Comparison of ENCODE assay signal across 8 cellular contexts in the genomic region with DNA sequence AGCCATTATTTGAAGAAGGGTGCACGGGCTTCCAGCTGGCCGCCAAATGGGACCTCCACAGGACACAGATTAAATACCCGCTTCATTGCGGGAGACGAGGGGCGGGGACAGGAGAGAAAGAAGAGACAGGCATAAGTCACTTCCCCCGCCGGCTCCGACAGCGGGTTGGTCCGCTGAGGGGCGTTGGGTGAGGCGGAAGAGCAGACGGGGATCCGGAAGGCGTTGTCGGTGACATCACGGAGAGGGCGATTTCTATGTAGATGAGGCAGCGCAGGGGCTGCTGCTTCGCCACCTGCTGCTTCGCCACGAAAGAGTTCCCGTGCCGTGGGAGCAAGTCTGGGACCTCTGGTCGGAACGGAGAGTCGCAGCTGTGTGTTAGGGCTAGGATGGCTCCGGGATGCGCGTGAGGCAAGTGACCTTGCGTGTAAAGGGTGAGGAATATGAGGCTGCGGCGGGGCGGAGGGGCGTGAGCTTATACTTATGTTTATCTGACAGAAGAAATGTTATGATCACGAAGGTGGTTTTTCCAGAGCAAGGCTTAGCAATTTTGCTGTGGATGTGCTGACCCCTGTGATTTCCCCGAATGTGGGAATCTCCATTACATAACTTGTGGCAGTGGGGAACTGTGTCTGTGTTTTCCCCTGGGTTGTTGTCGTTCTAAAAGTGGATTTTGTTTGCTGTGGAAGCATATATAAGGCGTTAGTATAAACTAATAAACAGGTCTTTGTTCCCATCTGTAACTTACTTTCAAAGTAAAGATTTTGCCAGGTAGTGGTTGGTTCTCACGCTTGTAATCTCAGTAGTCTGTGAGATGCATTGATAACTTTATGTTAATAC. TPM values are rescaled to one million over a fixed set of nuclear protein-coding genes. Genes with fewer than 3 reads are reported as not detected.
DNase-seq lines count a peak whose midpoint lies in the region; ATAC-seq and TF ChIP-seq lines count a peak whose summit lies in the region.
"Not testable (repeated sequence)": the region's sequence is repeated elsewhere in the genome, so short reads cannot be mapped to it uniquely, and the experiment has no call there.

No MANE protein-coding gene starts in this region.

- H3K4me3 Mint-ChIP-seq in chondrocyte (ENCODE audit: unreplicated experiment): peak overlapping the region; percentile 93

- not testable (repeated sequence) for H3K36me3 Mint-ChIP-seq in chondrocyte (ENCODE audit: low read depth)

- not testable (repeated sequence) for H3K27me3 Mint-ChIP-seq in chondrocyte (ENCODE audit: low read depth)

- H3K9me3 Mint-ChIP-seq in chondrocyte (ENCODE audit: low read depth): not testable (repeated sequence)

- peaks cover 15% of the 10 kb centered on the region for H3K4me1 Mint-ChIP-seq in chondrocyte (ENCODE audit: low read depth)

- ATAC-seq in GM19351 (IDR thresholded peaks at IDR 0.05; ENCODE audit: unreplicated experiment) (peak; percentile 84), HG03442 (IDR thresholded peaks at IDR 0.05; ENCODE audit: unreplicated experiment) (peak; percentile 93)

- DNase-seq in AG20443 (ENCODE audit: low spot score): peak; percentile 37
- peak; percentile 86 to 90 for DNase-seq in NCI-H524 (lab: John Stamatoyannopoulos, UW)
- DNase-seq in activated CD4-positive, alpha-beta T cell treated with anti-CD3 and anti-CD28 coated beads for 48 hours: peak; percentile 94
- DNase-seq in chondrocyte (ENCODE audit: low spot score): peak; percentile 96
- DNase-seq in kidney glomerular epithelial cell (lab: John Stamatoyannopoulos, UW): peak; percentile 94
- DNase-seq in stimulated activated CD4-positive, alpha-beta T cell treated with anti-CD3 and anti-CD28 coated beads, Interleukin-12 subunit alpha, Interleukin-12 subunit beta, amount 100 ng/mL, for 48 hours (ENCODE audit: low read depth in 2 of 3, low spot score in 1 of 3): peak; percentile 75 to 87 (median 86)

- H3K27ac Mint-ChIP-seq in chondrocyte (ENCODE audit: unreplicated experiment): peak overlapping the region; percentile 100

- not testable (repeated sequence) for TF ChIP-seq CTCF in chondrocyte (IDR thresholded peaks at IDR 0.05)

RNA-seq across cellular contexts. Expression of a gene that starts 52.9 kb away (rescaled TPM):
- not detected in 3 replicates for total RNA-seq in chondrocyte

Comparison
In these comparisons a context has a peak if more than half of its experiments do, and no peak if none do; other contexts are left out.
1. Peak in every context shown above with its lines: DNase-seq and ATAC-seq.
2. DNase-seq: peak in every context shown above with its lines; median percentile 96 in chondrocyte; 94 in activated CD4-positive, alpha-beta T cell treated with anti-CD3 and anti-CD28 coated beads for 48 hours; 94 in kidney glomerular epithelial cell; 88 in NCI-H524; 86 in stimulated activated CD4-positive, alpha-beta T cell treated with anti-CD3 and anti-CD28 coated beads, Interleukin-12 subunit alpha, Interleukin-12 subunit beta, amount 100 ng/mL, for 48 hours; 37 in AG20443.